ENCODE assay signal across 29 cellular contexts in the genomic region with DNA sequence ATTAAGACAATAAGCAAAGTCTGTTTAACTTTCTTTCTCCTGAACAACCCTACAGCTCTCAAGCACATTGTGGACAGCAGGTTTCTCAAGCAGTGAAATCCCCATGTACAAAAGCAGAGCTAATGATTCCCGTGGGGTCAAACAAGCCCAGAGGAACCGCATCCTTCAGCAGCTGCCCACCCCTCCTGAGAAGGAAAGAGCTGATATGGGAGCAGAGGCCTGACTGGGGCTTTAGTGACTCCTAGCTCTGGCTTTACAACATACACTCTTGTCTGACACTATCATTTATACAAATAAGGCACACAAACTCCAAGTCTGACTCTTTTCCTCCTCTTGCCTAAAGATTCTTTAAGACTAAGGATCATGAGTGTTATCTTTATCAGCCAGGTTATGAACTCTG. TPM values are rescaled to one million over a fixed set of nuclear protein-coding genes. Genes with fewer than 3 reads are reported as not detected.
DNase-seq lines count a peak whose midpoint lies in the region; ATAC-seq and FAIRE-seq lines count a peak whose summit lies in the region.
"Had no signal": no experiment of that assay in that cellular context is flagged by ENCODE, and none has a peak within 500 bp of the region (broad histone marks: within the 10 kb centered on the region; RNA-seq: fewer than 3 reads in every experiment).

No MANE protein-coding gene starts in this region.

- no peak overlapping the region for H3K4me2 ChIP-seq in mesenchymal stem cell (ENCODE audit: low read length, poor library complexity, severe bottlenecking)
- H3K4me2 ChIP-seq: SK-N-SH had no signal

- intact Hi-C loops in activated T-helper 1 cell treated with anti-CD3 and anti-CD28 coated beads, Interleukin-12 subunit alpha, Interleukin-12 subunit beta, Interleukin-2, Interleukin-4 antibody, amounts not matched to agents 30 ng/mL and 10 ng/mL and 1 ng/mL, durations not matched to agents 14 hours and 24 hours and 36 hours (cut with micrococcal nuclease): loop anchor here (2.0 kb wide), 2 partner anchors 241 to 295 kb away; no protein-coding TSS in a partner anchor

- no peak overlapping the region for H2AFZ ChIP-seq in mesenchymal stem cell (ENCODE audit: low read depth, low read length)

- no peaks in the 10 kb centered on the region for H3K9me3 ChIP-seq in mesenchymal stem cell (ENCODE audit: control insufficient read depth, low read length)
- H3K9me3 ChIP-seq: heart right ventricle, mucosa of descending colon, psoas muscle, SK-N-SH, transverse colon had no signal

- no peak overlapping the region for H4K91ac ChIP-seq in mesenchymal stem cell (ENCODE audit: low read length)

- WGBS in mesenchymal stem cell: 100% methylated on average over 2 of the region's 2 CpGs

- H3K18ac ChIP-seq in mesenchymal stem cell (ENCODE audit: low read depth in 1 of 2, low read length in 2 of 2): no peak overlapping the region

- no peak overlapping the region for H3K23ac ChIP-seq in mesenchymal stem cell (ENCODE audit: low read length in 2 of 2)

- H3K27me3 Mint-ChIP-seq in activated T-helper 1 cell treated with anti-CD3 and anti-CD28 coated beads, Interleukin-12 subunit alpha, Interleukin-12 subunit beta, Interleukin-2, Interleukin-4 antibody, amounts not matched to agents 30 ng/mL and 10 ng/mL and 1 ng/mL, durations not matched to agents 14 hours and 24 hours and 36 hours (ENCODE audit: insufficient read depth): no peaks in the 10 kb centered on the region
- H3K27me3 Mint-ChIP-seq: activated CD8-positive, alpha-beta memory T cell treated with anti-CD3 and anti-CD28 coated beads, Interleukin-2, amount 10 ng/mL, durations not matched to agents 7 days and 5 days; activated naive CD8-positive, alpha-beta T cell treated with anti-CD3 and anti-CD28 coated beads, Interleukin-2, amount 50 U/mL, for 24 hours had no signal

- H3K4me3 ChIP-seq in mesenchymal stem cell (ENCODE audit: insufficient read depth in 1 of 2, low read depth in 1 of 2, low read length in 2 of 2): no peak overlapping the region
- H3K4me3 ChIP-seq: heart right ventricle, lung, mucosa of descending colon, psoas muscle, transverse colon had no signal

- peaks cover 4 to 12% of the 10 kb centered on the region in 2 experiments for H3K36me3 ChIP-seq in mesenchymal stem cell (ENCODE audit: control insufficient read depth in 1 of 2, insufficient read depth in 2 of 2, low read depth in 1 of 2, low read length in 2 of 2)
- H3K36me3 ChIP-seq: transverse colon had no signal

- H3K4me3 Mint-ChIP-seq in activated T-helper 1 cell treated with anti-CD3 and anti-CD28 coated beads, Interleukin-12 subunit alpha, Interleukin-12 subunit beta, Interleukin-2, Interleukin-4 antibody, amounts not matched to agents 30 ng/mL and 10 ng/mL and 1 ng/mL, durations not matched to agents 14 hours and 24 hours and 36 hours: no peak overlapping the region
- H3K4me3 Mint-ChIP-seq: activated CD8-positive, alpha-beta memory T cell treated with anti-CD3 and anti-CD28 coated beads, Interleukin-2, amount 10 ng/mL, durations not matched to agents 7 days and 5 days; activated naive CD8-positive, alpha-beta T cell treated with anti-CD3 and anti-CD28 coated beads, Interleukin-2, amount 50 U/mL, for 24 hours; activated T-cell treated with anti-CD3 and anti-CD28 coated beads, Interleukin-2, amount 50 U/mL, for 72 hours; natural killer cell had no signal

- no peaks in the 10 kb centered on the region for H3K4me1 Mint-ChIP-seq in activated T-helper 1 cell treated with anti-CD3 and anti-CD28 coated beads, Interleukin-12 subunit alpha, Interleukin-12 subunit beta, Interleukin-2, Interleukin-4 antibody, amounts not matched to agents 30 ng/mL and 10 ng/mL and 1 ng/mL, durations not matched to agents 14 hours and 24 hours and 36 hours (ENCODE audit: low read depth)
- H3K4me1 Mint-ChIP-seq: activated naive CD8-positive, alpha-beta T cell treated with anti-CD3 and anti-CD28 coated beads, Interleukin-2, amount 50 U/mL, for 24 hours had no signal

- no peak overlapping the region for H4K8ac ChIP-seq in mesenchymal stem cell (ENCODE audit: low read length)

- no peak overlapping the region for H2BK15ac ChIP-seq in mesenchymal stem cell (ENCODE audit: low read depth, poor library complexity, severe bottlenecking)

- H3K4me1 ChIP-seq in mesenchymal stem cell (ENCODE audit: control insufficient read depth, insufficient read depth, low read depth, low read length): no peaks in the 10 kb centered on the region

- no peak for ATAC-seq in GM19351 (IDR thresholded peaks at IDR 0.05; ENCODE audit: unreplicated experiment)
- ATAC-seq: activated CD8-positive, alpha-beta memory T cell treated with anti-CD3 and anti-CD28 coated beads, Interleukin-2, amount 10 ng/mL, durations not matched to agents 7 days and 5 days; activated naive CD8-positive, alpha-beta T cell treated with anti-CD3 and anti-CD28 coated beads, Interleukin-2, amount 50 U/mL, for 24 hours; activated T-cell treated with anti-CD3 and anti-CD28 coated beads, Interleukin-2, amount 50 U/mL, for 72 hours; mucosa of descending colon; natural killer cell; PC-3 had no signal

- H3K14ac ChIP-seq in mesenchymal stem cell (ENCODE audit: low read length in 2 of 2): no peak overlapping the region

- H2BK5ac ChIP-seq in mesenchymal stem cell (ENCODE audit: low read depth, low read length, poor library complexity, severe bottlenecking): no peak overlapping the region

- no peak overlapping the region for H2AK5ac ChIP-seq in mesenchymal stem cell (ENCODE audit: low read length, severe bottlenecking)

- no peak overlapping the region for H3K27ac ChIP-seq in mesenchymal stem cell (ENCODE audit: low read length, poor library complexity, severe bottlenecking)
- H3K27ac ChIP-seq: psoas muscle, transverse colon had no signal

- peak; percentile 84 for FAIRE-seq in GM19239 (lab: Jason Lieb, UNC)
- FAIRE-seq: HTR-8/SVneo had no signal

- H2BK12ac ChIP-seq in mesenchymal stem cell (ENCODE audit: low read length in 2 of 2): no peak overlapping the region

- DNase-seq in D341Med (ENCODE audit: low spot score) (peak; percentile 29), GM19239 (ENCODE audit: insufficient read length, low spot score) (no peak), cerebellar cortex (ENCODE audit: low spot score) (peak; percentile 5), mesenchymal stem cell (peak; percentile 3), NCI-H774 (lab: John Stamatoyannopoulos, UW) (no peak)
- no peak for DNase-seq in activated T-helper 1 cell treated with anti-CD3 and anti-CD28 coated beads, Interleukin-12 subunit alpha, Interleukin-12 subunit beta, Interleukin-2, Interleukin-4 antibody, amounts not matched to agents 30 ng/mL and 10 ng/mL and 1 ng/mL, durations not matched to agents 14 hours and 24 hours and 36 hours (ENCODE audit: low spot score)
- DNase-seq: activated CD4-positive, alpha-beta T cell treated with anti-CD3 and anti-CD28 coated beads, Interleukin-2, amount 50 U/mL, for 4 hours; activated CD4-positive, CD25-positive, alpha-beta regulatory T cell; activated CD8-positive, alpha-beta memory T cell treated with anti-CD3 and anti-CD28 coated beads, Interleukin-2, amount 10 ng/mL, durations not matched to agents 7 days and 5 days; activated naive CD4-positive, alpha-beta T cell; activated naive CD8-positive, alpha-beta T cell treated with anti-CD3 and anti-CD28 coated beads, Interleukin-2, amount 50 U/mL, for 24 hours; activated T-cell treated with anti-CD3 and anti-CD28 coated beads, Interleukin-2, amount 50 U/mL, for 72 hours; DMS79 treated with DMSO at 0.1 percent for 48 hours; GF-D8; heart right ventricle; mucosa of descending colon; natural killer cell; NCI-H1930; NCI-H226; NK-92 treated with Interleukin-12 subunit alpha and Interleukin-12 subunit beta, amount 100 ng/mL, for 24 hours; occipital lobe; psoas muscle; stimulated activated CD4-positive, alpha-beta T cell treated with anti-CD3 and anti-CD28 coated beads, Interleukin-4, amount 100 ng/mL, for 4 hours; transverse colon had no signal

- no peak overlapping the region for H3K27ac Mint-ChIP-seq in activated T-helper 1 cell treated with anti-CD3 and anti-CD28 coated beads, Interleukin-12 subunit alpha, Interleukin-12 subunit beta, Interleukin-2, Interleukin-4 antibody, amounts not matched to agents 30 ng/mL and 10 ng/mL and 1 ng/mL, durations not matched to agents 14 hours and 24 hours and 36 hours
- H3K27ac Mint-ChIP-seq: activated CD8-positive, alpha-beta memory T cell treated with anti-CD3 and anti-CD28 coated beads, Interleukin-2, amount 10 ng/mL, durations not matched to agents 7 days and 5 days; activated naive CD8-positive, alpha-beta T cell treated with anti-CD3 and anti-CD28 coated beads, Interleukin-2, amount 50 U/mL, for 24 hours; activated T-cell treated with anti-CD3 and anti-CD28 coated beads, Interleukin-2, amount 50 U/mL, for 72 hours had no signal

- H3K9ac ChIP-seq in mesenchymal stem cell (ENCODE audit: low read length): no peak overlapping the region
- H3K9ac ChIP-seq: SK-N-SH had no signal

- H3K27me3 ChIP-seq in mesenchymal stem cell (ENCODE audit: control insufficient read depth in 1 of 2, insufficient read depth in 1 of 2, low read length in 2 of 2): peaks cover 0 to 52% of the 10 kb centered on the region in 2 experiments
- H3K27me3 ChIP-seq: transverse colon had no signal

- no peak overlapping the region for H2BK120ac ChIP-seq in mesenchymal stem cell (ENCODE audit: low read depth, low read length)

- H3K4ac ChIP-seq in mesenchymal stem cell (ENCODE audit: low read depth in 1 of 2, low read length in 2 of 2): no peak overlapping the region

- H3K9me3 Mint-ChIP-seq in activated T-helper 1 cell treated with anti-CD3 and anti-CD28 coated beads, Interleukin-12 subunit alpha, Interleukin-12 subunit beta, Interleukin-2, Interleukin-4 antibody, amounts not matched to agents 30 ng/mL and 10 ng/mL and 1 ng/mL, durations not matched to agents 14 hours and 24 hours and 36 hours: no peaks in the 10 kb centered on the region
- H3K9me3 Mint-ChIP-seq: activated naive CD8-positive, alpha-beta T cell treated with anti-CD3 and anti-CD28 coated beads, Interleukin-2, amount 50 U/mL, for 24 hours; activated T-cell treated with anti-CD3 and anti-CD28 coated beads, Interleukin-2, amount 50 U/mL, for 72 hours; natural killer cell had no signal

- H3K79me1 ChIP-seq in mesenchymal stem cell (replicated peaks; ENCODE audit: low read length, poor library complexity, severe bottlenecking): peaks cover 3% of the 10 kb centered on the region

- peaks cover 7% of the 10 kb centered on the region for H3K36me3 Mint-ChIP-seq in activated T-helper 1 cell treated with anti-CD3 and anti-CD28 coated beads, Interleukin-12 subunit alpha, Interleukin-12 subunit beta, Interleukin-2, Interleukin-4 antibody, amounts not matched to agents 30 ng/mL and 10 ng/mL and 1 ng/mL, durations not matched to agents 14 hours and 24 hours and 36 hours (ENCODE audit: low read depth)
- H3K36me3 Mint-ChIP-seq: natural killer cell had no signal

RNA-seq across cellular contexts. Expression of a gene that starts 32.8 kb away (rescaled TPM):
- polyA plus RNA-seq in mesenchymal stem cell (2013, experiment 1 of 2): 15.0 TPM
- 15.3 TPM for polyA plus RNA-seq in mesenchymal stem cell (2013, experiment 2 of 2)
- 29.6 and 30.6 TPM in 2 replicates for total RNA-seq in activated T-helper 1 cell treated with anti-CD3 and anti-CD28 coated beads, Interleukin-12 subunit alpha, Interleukin-12 subunit beta, Interleukin-2, Interleukin-4 antibody, amounts not matched to agents 30 ng/mL and 10 ng/mL and 1 ng/mL, durations not matched to agents 14 hours and 24 hours and 36 hours

Comparison
In these comparisons a context has a peak if more than half of its experiments do, and no peak if none do; other contexts are left out.
1. DNase-seq: peak in D341Med (single experiment), cerebellar cortex (single experiment) and mesenchymal stem cell (single experiment); none in GM19239 (single experiment), NCI-H774 (single experiment) and activated T-helper 1 cell treated with anti-CD3 and anti-CD28 coated beads, Interleukin-12 subunit alpha, Interleukin-12 subunit beta, Interleukin-2, Interleukin-4 antibody, amounts not matched to agents 30 ng/mL and 10 ng/mL and 1 ng/mL, durations not matched to agents 14 hours and 24 hours and 36 hours (single experiment).